ENCODE assay signal across 31 cellular contexts in genomic region chr7:149216402-149216801, GRCh38.
"Had no signal": no experiment of that assay in that cellular context is flagged by ENCODE, and none has a peak within 500 bp of the region (broad histone marks: within the 10 kb centered on the region; RNA-seq: fewer than 3 reads in every experiment).

No MANE protein-coding gene starts in this region.

- H3K27me3 Mint-ChIP-seq: activated CD4-positive, alpha-beta T cell treated with anti-CD3 and anti-CD28 coated beads, Interleukin-2, amount 10 ng/mL, durations not matched to agents 24 days and 14 days; activated CD8-positive, alpha-beta T cell treated with anti-CD3 and anti-CD28 coated beads for 36 hours; IgD-negative memory B cell had no signal

- H3K27ac Mint-ChIP-seq: activated CD4-positive, alpha-beta T cell treated with anti-CD3 and anti-CD28 coated beads, Interleukin-2, amount 10 ng/mL, durations not matched to agents 24 days and 14 days; activated CD8-positive, alpha-beta T cell treated with anti-CD3 and anti-CD28 coated beads for 36 hours; activated naive CD4-positive, alpha-beta T cell treated with anti-CD3 and anti-CD28 coated beads for 36 hours; IgD-negative memory B cell had no signal

- DNase-seq: activated CD4-positive, alpha-beta T cell treated with anti-CD3 and anti-CD28 coated beads for 1 hour; activated CD4-positive, alpha-beta T cell treated with anti-CD3 and anti-CD28 coated beads, Interleukin-2, amount 10 ng/mL, durations not matched to agents 24 days and 14 days; activated CD4-positive, alpha-beta T cell treated with anti-CD3 and anti-CD28 coated beads, Interleukin-2, amount 50 U/mL, for 4 hours; activated CD4-positive, CD25-positive, alpha-beta regulatory T cell; activated CD8-positive, alpha-beta T cell treated with anti-CD3 and anti-CD28 coated beads for 36 hours; activated gamma-delta T cell treated with Interleukin-2 at 50 U/mL for 16 hours; activated naive CD4-positive, alpha-beta T cell treated with anti-CD3 and anti-CD28 coated beads for 36 hours; activated T-cell treated with anti-CD3 and anti-CD28 coated beads for 4 hours; activated T-cell treated with anti-CD3 and anti-CD28 coated beads, Interleukin-2, amount 50 U/mL, for 48 hours; adrenal gland; body of pancreas; Kasumi-1; KG1; NCI-H1092 treated with DMSO at 0.1 percent for 48 hours; NCI-H1417; NCI-H146; NCI-H187; NCI-H2029 treated with DMSO at 0.1 percent for 48 hours; NCI-H2107; NCI-H2171; NCI-H510A; NCI-H526; NCI-H748 treated with DMSO at 0.1 percent for 48 hours; NK-92 treated with Interleukin-12 subunit alpha and Interleukin-12 subunit beta, amount 100 ng/mL, for 24 hours; PC-9; Right ventricle myocardium superior; SW 1271; T1000; WERI-Rb-1 had no signal

- H3K4me1 Mint-ChIP-seq: activated CD4-positive, alpha-beta T cell treated with anti-CD3 and anti-CD28 coated beads, Interleukin-2, amount 10 ng/mL, durations not matched to agents 24 days and 14 days; IgD-negative memory B cell had no signal

- H3K4me3 Mint-ChIP-seq: activated CD4-positive, alpha-beta T cell treated with anti-CD3 and anti-CD28 coated beads, Interleukin-2, amount 10 ng/mL, durations not matched to agents 24 days and 14 days; activated CD8-positive, alpha-beta T cell treated with anti-CD3 and anti-CD28 coated beads for 36 hours; activated naive CD4-positive, alpha-beta T cell treated with anti-CD3 and anti-CD28 coated beads for 36 hours; IgD-negative memory B cell had no signal

- H3K9me3 Mint-ChIP-seq: activated CD4-positive, alpha-beta T cell treated with anti-CD3 and anti-CD28 coated beads, Interleukin-2, amount 10 ng/mL, durations not matched to agents 24 days and 14 days; activated CD8-positive, alpha-beta T cell treated with anti-CD3 and anti-CD28 coated beads for 36 hours; activated naive CD4-positive, alpha-beta T cell treated with anti-CD3 and anti-CD28 coated beads for 36 hours; activated naive CD4-positive, alpha-beta T cell treated with anti-CD3 and anti-CD28 coated beads, Interleukin-2, amount 50 U/mL, for 72 hours; IgD-negative memory B cell had no signal

- ATAC-seq: activated CD8-positive, alpha-beta T cell treated with anti-CD3 and anti-CD28 coated beads for 36 hours; activated naive CD4-positive, alpha-beta T cell treated with anti-CD3 and anti-CD28 coated beads, Interleukin-2, amount 50 U/mL, for 72 hours; body of pancreas had no signal
